ENCODE assay signal across 17 cellular contexts in the genomic region with DNA sequence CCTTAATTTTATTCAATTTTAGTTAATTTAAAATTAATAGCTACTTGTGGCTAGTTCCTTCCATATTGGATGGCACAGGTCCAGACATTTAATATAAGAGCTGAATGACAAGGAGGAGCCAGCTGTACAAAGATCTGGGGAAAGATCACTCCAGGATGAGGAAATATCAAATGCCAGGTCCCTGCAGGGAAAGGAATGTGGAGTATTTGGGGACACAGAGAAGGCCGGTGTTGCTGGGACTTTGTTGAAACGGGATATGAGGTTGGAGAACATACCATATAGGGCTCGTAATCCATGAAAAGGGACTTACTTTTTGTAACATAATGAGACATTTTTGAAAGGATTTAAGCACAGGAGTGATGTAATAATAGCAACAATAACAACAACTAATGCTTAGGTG.
DNase-seq lines count a peak whose midpoint lies in the region; ATAC-seq, FAIRE-seq and TF ChIP-seq lines count a peak whose summit lies in the region.
"Had no signal": no experiment of that assay in that cellular context is flagged by ENCODE, and none has a peak within 500 bp of the region (broad histone marks: within the 10 kb centered on the region; RNA-seq: fewer than 3 reads in every experiment).

No MANE protein-coding gene starts in this region.

- no peak overlapping the region for H2BK120ac ChIP-seq in neuronal stem cell (ENCODE audit: low read depth, low read length)

- no peak overlapping the region for H2AK5ac ChIP-seq in neuronal stem cell (ENCODE audit: low read depth, low read length)

- H3K4me1 ChIP-seq in iPS DF 6.9 (ENCODE audit: control insufficient read depth, insufficient read depth, low read length) (peaks cover 5% of the 10 kb centered on the region), neuronal stem cell (ENCODE audit: control insufficient read depth in 2 of 2, insufficient read depth in 1 of 2, low read depth in 1 of 2, low read length in 2 of 2) (peaks cover 0 to 9% of the 10 kb centered on the region in 2 donors)
- no peaks in the 10 kb centered on the region for H3K4me1 ChIP-seq in CD4-positive, alpha-beta memory T cell (ENCODE audit: insufficient read depth, low read length)
- H3K4me1 ChIP-seq: Peyer's patch had no signal

- CTCF ChIA-PET in WTC11 (lab: Charles Lee) = no interaction called here
- CTCF ChIA-PET in CD4-positive, alpha-beta memory T cell (lab: Charles Lee; ENCODE audit: partially characterized antibody) = no interaction called here

- intact Hi-C loops in CD4-positive, alpha-beta memory T cell (cut with micrococcal nuclease) = no loop called here

- no peak overlapping the region for H3K4ac ChIP-seq in neuronal stem cell (ENCODE audit: low read length)

- no peak overlapping the region for H4K91ac ChIP-seq in neuronal stem cell (ENCODE audit: low read depth, low read length, poor library complexity)

- no peak overlapping the region for H2AFZ ChIP-seq in neuronal stem cell (ENCODE audit: low read length)

- TF ChIP-seq CTCF in WTC11 (IDR thresholded peaks at IDR 0.05) = no peak

- H3K27me3 ChIP-seq in iPS DF 6.9 (ENCODE audit: control insufficient read depth, insufficient read depth, low read length) (no peaks in the 10 kb centered on the region), neuronal stem cell (ENCODE audit: control insufficient read depth in 3 of 3, insufficient read depth in 3 of 3, low read depth in 1 of 3, low read length in 3 of 3) (no peaks in the 10 kb centered on the region)
- H3K27me3 ChIP-seq in CD4-positive, alpha-beta memory T cell (ENCODE audit: insufficient read depth, low read length) = no peaks in the 10 kb centered on the region
- H3K27me3 ChIP-seq: Peyer's patch had no signal

- no peak overlapping the region for H3K9ac ChIP-seq in neuronal stem cell (ENCODE audit: low read depth, low read length, poor library complexity)

- ATAC-seq in WTC11 = peak; percentile 90

- no peak overlapping the region for H3K4me3 ChIP-seq in iPS DF 6.9 (ENCODE audit: low read length)
- H3K4me3 ChIP-seq in neuronal stem cell (ENCODE audit: low read length in 2 of 2) = no peak overlapping the region
- H3K4me3 ChIP-seq in CD4-positive, alpha-beta memory T cell (ENCODE audit: low read length in 2 of 2) = no peak overlapping the region
- H3K4me3 ChIP-seq: Peyer's patch had no signal

- H3K36me3 ChIP-seq in iPS DF 6.9 (ENCODE audit: control insufficient read depth, insufficient read depth, low read length) (no peaks in the 10 kb centered on the region), neuronal stem cell (replicated peaks in 1 of 2; ENCODE audit: control insufficient read depth in 2 of 2, insufficient read depth in 2 of 2, low read length in 2 of 2) (no peaks in the 10 kb centered on the region)
- H3K36me3 ChIP-seq in CD4-positive, alpha-beta memory T cell (ENCODE audit: insufficient read depth, low read length) = no peaks in the 10 kb centered on the region
- H3K36me3 ChIP-seq: Peyer's patch had no signal

- H3K4me2 ChIP-seq in neuronal stem cell (ENCODE audit: insufficient read depth, low read length, poor library complexity, severe bottlenecking) = no peak overlapping the region

- no CpG with 5 or more reads among the region's 3 CpGs for WGBS in iPS DF 6.9 (ENCODE audit: insufficient coverage, insufficient read length)
- WGBS in neuronal stem cell (ENCODE audit: extremely low coverage in 2 of 2, insufficient read length in 2 of 2, insufficient replicate concordance in 1 of 2), 2 donors = no CpG with 5 or more reads among the region's 3 CpGs

- no peaks in the 10 kb centered on the region for H3K27me3 Mint-ChIP-seq in WTC11 (ENCODE audit: low read depth)
- peaks cover 1 to 2% of the 10 kb centered on the region in 2 donors for H3K27me3 Mint-ChIP-seq in CD4-positive, alpha-beta memory T cell

- DNase-seq in NCI-H510A treated with DMSO at 0.1 percent for 48 hours (lab: John Stamatoyannopoulos, UW) = peak; percentile 32
- no peak for DNase-seq in NCI-H510A (lab: John Stamatoyannopoulos, UW)
- DNase-seq in WTC11 (ENCODE audit: low spot score) = peak; percentile 17
- peak; percentile 50 for DNase-seq in iPS DF 6.9 (ENCODE audit: low read depth, low spot score)
- DNase-seq in neuronal stem cell (ENCODE audit: low spot score) = peak; percentile 24
- DNase-seq in NCI-H146 (lab: John Stamatoyannopoulos, UW) = no peak
- DNase-seq in CD4-positive, alpha-beta memory T cell = no peak
- no peak for DNase-seq in GM12891 (ENCODE audit: insufficient read length, low spot score)
- DNase-seq: 8988T; CD4-positive, CD25-positive, alpha-beta regulatory T cell; Karpas-422; NCI-H1092; NCI-H2029; NCI-H446 treated with DMSO at 0.1 percent for 48 hours; NCI-H69; Peyer's patch had no signal

- no peak overlapping the region for H2BK15ac ChIP-seq in neuronal stem cell (ENCODE audit: low read length)

- no peak overlapping the region for H3K27ac Mint-ChIP-seq in WTC11
- H3K27ac Mint-ChIP-seq in CD4-positive, alpha-beta memory T cell = no peak overlapping the region
- H3K27ac Mint-ChIP-seq: CD4-positive, CD25-positive, alpha-beta regulatory T cell had no signal

- FAIRE-seq in GM12891 (lab: Jason Lieb, UNC) = no peak
- FAIRE-seq: D721Med had no signal

- H3K9me3 Mint-ChIP-seq in WTC11 = peaks cover 3% of the 10 kb centered on the region; the same call in 1 of the 2 replicates
- no peaks in the 10 kb centered on the region for H3K9me3 Mint-ChIP-seq in CD4-positive, alpha-beta memory T cell

- H3K23ac ChIP-seq in neuronal stem cell (ENCODE audit: low read depth, low read length, poor library complexity) = no peak overlapping the region

- H3K36me3 Mint-ChIP-seq in WTC11 = no peaks in the 10 kb centered on the region
- H3K36me3 Mint-ChIP-seq in CD4-positive, alpha-beta memory T cell = no peaks in the 10 kb centered on the region
- H3K36me3 Mint-ChIP-seq: CD4-positive, CD25-positive, alpha-beta regulatory T cell had no signal

- H3K14ac ChIP-seq in neuronal stem cell (ENCODE audit: low read length) = no peak overlapping the region

- POLR2A ChIA-PET in WTC11 (lab: Charles Lee) = no interaction called here
- POLR2A ChIA-PET in CD4-positive, alpha-beta memory T cell (lab: Charles Lee; ENCODE audit: partially characterized antibody) = no interaction called here

- TF ChIP-seq POLR2A in GM12891 (IDR thresholded peaks at IDR 0.05; ENCODE audit: low read depth, low read length) = no peak

- H3K9me3 ChIP-seq in iPS DF 6.9 (ENCODE audit: control insufficient read depth, insufficient read depth, low read length) (no peaks in the 10 kb centered on the region), neuronal stem cell (replicated peaks in 1 of 2; ENCODE audit: control insufficient read depth in 2 of 2, insufficient read depth in 1 of 2, low read depth in 1 of 2, low read length in 2 of 2) (no peaks in the 10 kb centered on the region)
- no peaks in the 10 kb centered on the region for H3K9me3 ChIP-seq in CD4-positive, alpha-beta memory T cell (ENCODE audit: control insufficient read depth in 1 of 2, low read length in 2 of 2)
- H3K9me3 ChIP-seq: Peyer's patch had no signal

- H2BK5ac ChIP-seq in neuronal stem cell (ENCODE audit: low read length) = no peak overlapping the region

- H3K27ac ChIP-seq in iPS DF 6.9 (ENCODE audit: low read length) (no peak overlapping the region), neuronal stem cell (replicated peaks; ENCODE audit: low read length) (no peak overlapping the region)
- H3K27ac ChIP-seq in CD4-positive, alpha-beta memory T cell (ENCODE audit: low read depth, low read length) = no peak overlapping the region
- H3K27ac ChIP-seq: Peyer's patch had no signal

- peaks cover 17% of the 10 kb centered on the region for H3K4me1 Mint-ChIP-seq in WTC11
- H3K4me1 Mint-ChIP-seq in CD4-positive, alpha-beta memory T cell = no peaks in the 10 kb centered on the region
- H3K4me1 Mint-ChIP-seq: CD4-positive, CD25-positive, alpha-beta regulatory T cell had no signal

- no peak overlapping the region for H3K4me3 Mint-ChIP-seq in WTC11
- H3K4me3 Mint-ChIP-seq in CD4-positive, alpha-beta memory T cell = no peak overlapping the region
- H3K4me3 Mint-ChIP-seq: CD4-positive, CD25-positive, alpha-beta regulatory T cell had no signal

- H4K8ac ChIP-seq in neuronal stem cell (ENCODE audit: low read depth, low read length) = no peak overlapping the region

- no peaks in the 10 kb centered on the region for H3K79me1 ChIP-seq in neuronal stem cell (ENCODE audit: low read depth, low read length)

- no peak overlapping the region for H2BK12ac ChIP-seq in neuronal stem cell (ENCODE audit: low read length)

- no peak overlapping the region for H3K18ac ChIP-seq in neuronal stem cell (ENCODE audit: low read length)

TF ChIP-seq in WTC11, 78 proteins besides CTCF, POLR2A, EP300 and RAD21 (continues in another document):
- no peak for TF ChIP-seq SP1 (CRISPR knock-in tag; conservative IDR thresholded peaks at IDR 0.05)

TF ChIP-seq in GM12891, 5 proteins besides CTCF, POLR2A, EP300 and RAD21:
- no peak for TF ChIP-seq SPI1 (IDR thresholded peaks at IDR 0.05; ENCODE audit: low read depth, low read length)
- TF ChIP-seq PAX5 (IDR thresholded peaks at IDR 0.05; ENCODE audit: insufficient read depth, low read length, severe bottlenecking) = no peak
- no peak for TF ChIP-seq TAF1 (IDR thresholded peaks at IDR 0.05; ENCODE audit: low read depth, low read length)
- TF ChIP-seq POU2F2 (IDR thresholded peaks at IDR 0.05; ENCODE audit: low read depth, low read length) = no peak
- no peak for TF ChIP-seq POLR2AphosphoS5 (IDR thresholded peaks at IDR 0.05; ENCODE audit: low read depth, low read length)

Comparison
In these comparisons a context has a peak if more than half of its experiments do, and no peak if none do; other contexts are left out.
1. DNase-seq: peak in NCI-H510A treated with DMSO at 0.1 percent for 48 hours (single experiment), WTC11 (single experiment), iPS DF 6.9 (single experiment) and neuronal stem cell (single experiment); none in NCI-H510A (single experiment), NCI-H146 (single experiment), CD4-positive, alpha-beta memory T cell (0 of 5) and GM12891 (single experiment).